ENCODE assay signal across 18 cellular contexts in the genomic region with DNA sequence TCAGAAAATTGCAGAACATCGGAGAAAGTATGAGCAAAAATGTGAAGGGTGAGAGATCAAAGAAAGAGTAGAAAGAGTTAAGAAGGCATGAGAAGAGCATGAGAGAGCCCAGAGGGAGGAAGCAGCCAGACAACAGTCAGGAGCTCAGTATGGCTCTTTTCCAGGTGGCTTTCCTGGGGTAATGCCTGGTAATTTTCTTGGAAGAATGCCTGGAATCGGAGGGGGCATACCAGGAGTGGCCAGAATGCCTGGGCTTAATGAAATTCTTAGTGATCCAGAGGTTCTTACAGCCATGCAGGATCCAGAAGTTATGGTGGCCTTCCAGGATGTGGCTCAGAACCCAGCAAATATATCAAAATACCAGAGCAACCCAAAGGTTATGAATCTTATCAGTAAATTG.
DNase-seq lines count a peak whose midpoint lies in the region; ATAC-seq and TF ChIP-seq lines count a peak whose summit lies in the region.
"Had no signal": no experiment of that assay in that cellular context is flagged by ENCODE, and none has a peak within 500 bp of the region (broad histone marks: within the 10 kb centered on the region; RNA-seq: fewer than 3 reads in every experiment).

No MANE protein-coding gene starts in this region.

- CTCF ChIA-PET in naive thymus-derived CD4-positive, alpha-beta T cell (lab: Charles Lee) = no interaction called here
- CTCF ChIA-PET in OCI-LY7 (lab: Charles Lee; ENCODE audit: unreplicated experiment) = no interaction called here

- TF ChIP-seq CTCF in epithelial cell of proximal tubule (conservative IDR thresholded peaks at IDR 0.05; ENCODE audit: low read depth, low read length) = no peak
- no peak for TF ChIP-seq CTCF in retinal pigment epithelial cell (conservative IDR thresholded peaks at IDR 0.05; ENCODE audit: low read depth, low read length)
- no peak for TF ChIP-seq CTCF in OCI-LY7 (conservative IDR thresholded peaks at IDR 0.05; ENCODE audit: low read length)

- H3K4me3 ChIP-seq in epithelial cell of proximal tubule (ENCODE audit: low read depth, low read length) = no peak overlapping the region
- H3K4me3 ChIP-seq in retinal pigment epithelial cell (ENCODE audit: low read length) = no peak overlapping the region
- no peak overlapping the region for H3K4me3 ChIP-seq in naive thymus-derived CD4-positive, alpha-beta T cell (ENCODE audit: low read length)
- H3K4me3 ChIP-seq in OCI-LY7 (ENCODE audit: low read depth, low read length, poor library complexity, severe bottlenecking) = no peak overlapping the region
- H3K4me3 ChIP-seq: BLaER1 treated with 17β-estradiol and CSF1 and Interleukin-3, amounts not matched to agents 10 nM and 100 nM; colonic mucosa had no signal

- H3K36me3 Mint-ChIP-seq in naive thymus-derived CD4-positive, alpha-beta T cell = no peaks in the 10 kb centered on the region

- no peaks in the 10 kb centered on the region for H3K27me3 Mint-ChIP-seq in naive thymus-derived CD4-positive, alpha-beta T cell

- H3K79me2 ChIP-seq in OCI-LY7 (ENCODE audit: insufficient read depth, low read depth, low read length) = no peaks in the 10 kb centered on the region

- no peaks in the 10 kb centered on the region for H3K4me1 Mint-ChIP-seq in naive thymus-derived CD4-positive, alpha-beta T cell

- H4K20me1 ChIP-seq in OCI-LY7 (ENCODE audit: insufficient read depth, low read length) = no peaks in the 10 kb centered on the region
- H4K20me1 ChIP-seq: BLaER1 treated with 17β-estradiol and CSF1 and Interleukin-3, amounts not matched to agents 10 nM and 100 nM had no signal

- intact Hi-C loops in naive thymus-derived CD4-positive, alpha-beta T cell (cut with micrococcal nuclease) = no loop called here
- intact Hi-C loops in OCI-LY7 (cut with micrococcal nuclease; ENCODE audit: unreplicated experiment) = no loop called here

- no peak for ATAC-seq in naive thymus-derived CD4-positive, alpha-beta T cell
- ATAC-seq: HCT116 had no signal

- H3K9me2 ChIP-seq in OCI-LY7 (ENCODE audit: insufficient read depth, low read length) = no peaks in the 10 kb centered on the region

- peaks cover 0 to 20% (median 3%) of the 10 kb centered on the region in 11 donors for H3K9me3 Mint-ChIP-seq in naive thymus-derived CD4-positive, alpha-beta T cell

- no peaks in the 10 kb centered on the region for H3K9me3 ChIP-seq in naive thymus-derived CD4-positive, alpha-beta T cell (ENCODE audit: control insufficient read depth in 2 of 3, low read length in 3 of 3)
- no peaks in the 10 kb centered on the region for H3K9me3 ChIP-seq in OCI-LY7 (ENCODE audit: low read length)
- H3K9me3 ChIP-seq: colonic mucosa had no signal

- no peak overlapping the region for H3K4me3 Mint-ChIP-seq in naive thymus-derived CD4-positive, alpha-beta T cell

- H3K27me3 ChIP-seq in naive thymus-derived CD4-positive, alpha-beta T cell (ENCODE audit: control insufficient read depth in 2 of 2, insufficient read depth in 2 of 2, low read length in 2 of 2) = no peaks in the 10 kb centered on the region
- H3K27me3 ChIP-seq: BLaER1 treated with 17β-estradiol and CSF1 and Interleukin-3, amounts not matched to agents 10 nM and 100 nM; colonic mucosa had no signal

- no peak overlapping the region for H2AFZ ChIP-seq in OCI-LY7 (ENCODE audit: low read length)

- no peaks in the 10 kb centered on the region for H3K4me1 ChIP-seq in naive thymus-derived CD4-positive, alpha-beta T cell (ENCODE audit: control insufficient read depth in 2 of 2, insufficient read depth in 2 of 2, low read length in 2 of 2)
- H3K4me1 ChIP-seq in OCI-LY7 (ENCODE audit: insufficient read depth, low read length, poor library complexity, severe bottlenecking) = no peaks in the 10 kb centered on the region
- H3K4me1 ChIP-seq: BLaER1 treated with 17β-estradiol and CSF1 and Interleukin-3, amounts not matched to agents 10 nM and 100 nM; colonic mucosa had no signal

- no peak overlapping the region for H3K4me2 ChIP-seq in OCI-LY7 (ENCODE audit: low read length)
- H3K4me2 ChIP-seq: BLaER1 treated with 17β-estradiol and CSF1 and Interleukin-3, amounts not matched to agents 10 nM and 100 nM had no signal

- no peak overlapping the region for H3K27ac ChIP-seq in naive thymus-derived CD4-positive, alpha-beta T cell (ENCODE audit: low read depth, low read length)
- H3K27ac ChIP-seq in OCI-LY7 (ENCODE audit: low read depth, low read length, poor library complexity, severe bottlenecking) = no peak overlapping the region
- H3K27ac ChIP-seq: BLaER1 treated with 17β-estradiol and CSF1 and Interleukin-3, amounts not matched to agents 10 nM and 100 nM; colonic mucosa had no signal

- no peak overlapping the region for H3K27ac Mint-ChIP-seq in naive thymus-derived CD4-positive, alpha-beta T cell

- BruUV-seq in OCI-LY7 (replicated peaks; lab: Mats Ljungman, UMichigan) = no TSS peak

- DNase-seq in EL (peak; percentile 60), NCI-H226 (peak; percentile 70), epithelial cell of proximal tubule (ENCODE audit: low read depth) (peak; percentile 19), retinal pigment epithelial cell (ENCODE audit: low read depth) (peak; percentile 70), OCI-LY7 (ENCODE audit: low spot score) (no peak)
- DNase-seq in naive thymus-derived CD4-positive, alpha-beta T cell = no peak
- no peak for DNase-seq in activated T-cell treated with anti-CD3 and anti-CD28 coated beads, Interleukin-2, amount 50 U/mL, for 48 hours
- DNase-seq: activated gamma-delta T cell treated with Interleukin-2 at 50 U/mL for 16 hours; anterior cingulate cortex; colonic mucosa; DMS79; glutamatergic neuron; NCI-H187 treated with DMSO at 0.1 percent for 48 hours; small intestine; stimulated activated CD4-positive, alpha-beta T cell treated with anti-CD3 and anti-CD28 coated beads, Interleukin-4, amount 100 ng/mL, for 4 hours; stimulated activated CD8-positive, alpha-beta memory T cell treated with anti-CD3 and anti-CD28 coated beads, Interleukin-4, amount 100 ng/mL, for 48 hours had no signal

- no peaks in the 10 kb centered on the region for H3K36me3 ChIP-seq in naive thymus-derived CD4-positive, alpha-beta T cell (ENCODE audit: control insufficient read depth in 2 of 3, insufficient read depth in 3 of 3, low read length in 3 of 3)
- no peaks in the 10 kb centered on the region for H3K36me3 ChIP-seq in OCI-LY7 (ENCODE audit: insufficient read depth, low read length)
- H3K36me3 ChIP-seq: BLaER1 treated with 17β-estradiol and CSF1 and Interleukin-3, amounts not matched to agents 10 nM and 100 nM; colonic mucosa had no signal

- POLR2A ChIA-PET in naive thymus-derived CD4-positive, alpha-beta T cell (lab: Charles Lee) = no interaction called here
- POLR2A ChIA-PET in OCI-LY7 (lab: Charles Lee) = interaction anchor here (1.6 kb wide), 1 partner anchor 87 kb away, joined by 5 read pairs; no protein-coding TSS in a partner anchor

Comparison
In these comparisons a context has a peak if more than half of its experiments do, and no peak if none do; other contexts are left out.
1. DNase-seq: peak in EL (single experiment), NCI-H226 (single experiment), epithelial cell of proximal tubule (single experiment) and retinal pigment epithelial cell (single experiment); none in naive thymus-derived CD4-positive, alpha-beta T cell (0 of 9), activated T-cell treated with anti-CD3 and anti-CD28 coated beads, Interleukin-2, amount 50 U/mL, for 48 hours (0 of 2) and OCI-LY7 (single experiment).